Comparison of ENCODE assay signal across 27 cellular contexts in genomic region chr17:29273924-29274323, GRCh38. TPM values are rescaled to one million over a fixed set of nuclear protein-coding genes. Genes with fewer than 3 reads are reported as not detected.
A peak's percentile ranks its signal among the peaks of the same experiment; 100 is the strongest.
DNase-seq lines count a peak whose midpoint lies in the region; ATAC-seq and TF ChIP-seq lines count a peak whose summit lies in the region.
"Had no signal": no experiment of that assay in that cellular context is flagged by ENCODE, and none has a peak within 500 bp of the region (broad histone marks: within the 10 kb centered on the region; RNA-seq: fewer than 3 reads in every experiment).

No MANE protein-coding gene starts in this region.

- DNase-seq in Caco-2 (peak in 1 of 2 experiments; percentile 29), right lobe of liver (no peak), NCI-H1694 treated with DMSO at 0.1 percent for 48 hours (lab: John Stamatoyannopoulos, UW) (no peak)
- no peak for DNase-seq in activated naive CD8-positive, alpha-beta T cell treated with anti-CD3 and anti-CD28 coated beads for 36 hours
- DNase-seq in stimulated activated CD8-positive, alpha-beta memory T cell treated with anti-CD3 and anti-CD28 coated beads, Interleukin-4, amount 100 ng/mL, for 48 hours, result no peak
- DNase-seq: activated CD4-positive, alpha-beta memory T cell treated with anti-CD3 and anti-CD28 coated beads for 36 hours; activated naive CD4-positive, alpha-beta T cell treated with anti-CD3 and anti-CD28 coated beads for 36 hours; aorta; DMS 273 treated with DMSO at 0.1 percent for 48 hours; dorsolateral prefrontal cortex; glutamatergic neuron; HCEC 1CT; KBM-7; kidney; NCI-H1436 treated with DMSO at 0.1 percent for 48 hours; NCI-H2171; NCI-H524 treated with DMSO at 0.1 percent for 48 hours; occipital lobe; Peyer's patch; SIG-M5 had no signal

- H3K9me3 Mint-ChIP-seq in Caco-2 (ENCODE audit: unreplicated experiment), result peaks cover 10% of the 10 kb centered on the region
- no peaks in the 10 kb centered on the region for H3K9me3 Mint-ChIP-seq in activated naive CD8-positive, alpha-beta T cell treated with anti-CD3 and anti-CD28 coated beads for 36 hours
- H3K9me3 Mint-ChIP-seq: activated naive CD4-positive, alpha-beta T cell treated with anti-CD3 and anti-CD28 coated beads for 36 hours; stimulated activated memory B cell treated with anti-CD40 and anti-IgM and Interleukin-4, amounts not matched to agents 10 μg/mL and 1 μg/mL and 100 μg/mL, for 72 hours had no signal

- peaks cover 3% of the 10 kb centered on the region for H3K36me3 ChIP-seq in Caco-2 (ENCODE audit: control insufficient read depth, insufficient read depth, low read length)
- H3K36me3 ChIP-seq in right lobe of liver, result peaks cover 0 to 21% (median 2%) of the 10 kb centered on the region in 4 donors

- peaks cover 19% of the 10 kb centered on the region for H3K4me1 Mint-ChIP-seq in Caco-2 (ENCODE audit: low read depth, unreplicated experiment)
- H3K4me1 Mint-ChIP-seq in activated naive CD8-positive, alpha-beta T cell treated with anti-CD3 and anti-CD28 coated beads for 36 hours, result peaks cover 46% of the 10 kb centered on the region

- 0 out of 2 replicates have a peak overlapping the region, but pooled peaks have one; percentile 0 for H3K27ac ChIP-seq in 22Rv1
- no peak overlapping the region for H3K27ac ChIP-seq in right lobe of liver
- H3K27ac ChIP-seq: BLaER1 treated with 17β-estradiol and CSF1 and Interleukin-3, amounts not matched to agents 10 nM and 100 nM; Peyer's patch had no signal

- intact Hi-C loops in Caco-2 (cut with micrococcal nuclease; ENCODE audit: unreplicated experiment), result no loop called here
- intact Hi-C loops in right lobe of liver (cut with DNase I), result no loop called here

- H3K4me1 ChIP-seq in Caco-2 (peaks cover 33% of the 10 kb centered on the region), right lobe of liver (peaks cover 0 to 33% (median 8%) of the 10 kb centered on the region in 4 donors)

- H3K4me3 ChIP-seq in Caco-2 (ENCODE audit: low read depth, low read length) (no peak overlapping the region), right lobe of liver (no peak overlapping the region)
- H3K4me3 ChIP-seq: BLaER1 treated with 17β-estradiol and CSF1 and Interleukin-3, amounts not matched to agents 10 nM and 100 nM; dorsolateral prefrontal cortex; Peyer's patch had no signal

- CTCF ChIA-PET in Caco-2 (lab: Charles Lee), result interaction anchor here (0.7 to 1.3 kb wide), 3 partner anchors 83 to 150 kb away, joined by 3 read pairs; no protein-coding TSS in a partner anchor

- peaks cover 99% of the 10 kb centered on the region for H3K36me3 Mint-ChIP-seq in Caco-2 (ENCODE audit: insufficient read depth, unreplicated experiment)
- H3K36me3 Mint-ChIP-seq in activated naive CD8-positive, alpha-beta T cell treated with anti-CD3 and anti-CD28 coated beads for 36 hours, result peaks cover 71% of the 10 kb centered on the region

- POLR2A ChIA-PET in Caco-2 (lab: Charles Lee), result interaction anchor here (0.5 kb wide), 1 partner anchor 16 kb away, joined by 4 read pairs; no protein-coding TSS in a partner anchor

- H3K9me3 ChIP-seq in Caco-2, result no peaks in the 10 kb centered on the region
- peaks cover 0 to 3% (median 0%) of the 10 kb centered on the region in 4 donors for H3K9me3 ChIP-seq in right lobe of liver
- H3K9me3 ChIP-seq: Peyer's patch had no signal

- peak overlapping the region; percentile 13 for H3K27ac Mint-ChIP-seq in Caco-2 (ENCODE audit: unreplicated experiment)
- peak overlapping the region; percentile 17 for H3K27ac Mint-ChIP-seq in activated naive CD8-positive, alpha-beta T cell treated with anti-CD3 and anti-CD28 coated beads for 36 hours
- H3K27ac Mint-ChIP-seq: stimulated activated memory B cell treated with anti-CD40 and anti-IgM and Interleukin-4, amounts not matched to agents 10 μg/mL and 1 μg/mL and 100 μg/mL, for 72 hours had no signal

- H3K27me3 ChIP-seq in Caco-2 (replicated peaks; ENCODE audit: control insufficient read depth, insufficient read depth, low read length) (no peaks in the 10 kb centered on the region), right lobe of liver (no peaks in the 10 kb centered on the region)
- H3K27me3 ChIP-seq: BLaER1 treated with 17β-estradiol and CSF1 and Interleukin-3, amounts not matched to agents 10 nM and 100 nM; dorsolateral prefrontal cortex; Peyer's patch had no signal

- TF ChIP-seq CTCF in 22Rv1 (IDR thresholded peaks at IDR 0.05) (no peak), Caco-2 (IDR thresholded peaks at IDR 0.05; ENCODE audit: insufficient read depth in 1 of 2, low read depth in 1 of 2, low read length in 1 of 2, severe bottlenecking in 1 of 2, unreplicated experiment in 1 of 2) (no peak), right lobe of liver (IDR thresholded peaks at IDR 0.05) (no peak)

- 33% methylated on average over 1 of the region's 1 CpG for WGBS in right lobe of liver (ENCODE audit: insufficient coverage, low coverage, low lambda C conversion rate, missing lambda C conversion rate)

- peak; percentile 33 to 71 (median 37) for ATAC-seq in right lobe of liver
- no peak for ATAC-seq in HG02884 (IDR thresholded peaks at IDR 0.05; ENCODE audit: unreplicated experiment)
- no peak for ATAC-seq in HG03196 (IDR thresholded peaks at IDR 0.05; ENCODE audit: unreplicated experiment)
- ATAC-seq: stimulated activated memory B cell treated with anti-CD40 and anti-IgM and Interleukin-4, amounts not matched to agents 10 μg/mL and 1 μg/mL and 100 μg/mL, for 72 hours had no signal

- no peaks in the 10 kb centered on the region for H3K27me3 Mint-ChIP-seq in Caco-2 (ENCODE audit: insufficient read depth, unreplicated experiment)
- H3K27me3 Mint-ChIP-seq in activated naive CD8-positive, alpha-beta T cell treated with anti-CD3 and anti-CD28 coated beads for 36 hours, result no peaks in the 10 kb centered on the region
- H3K27me3 Mint-ChIP-seq: activated CD4-positive, alpha-beta memory T cell treated with anti-CD3 and anti-CD28 coated beads for 36 hours; stimulated activated memory B cell treated with anti-CD40 and anti-IgM and Interleukin-4, amounts not matched to agents 10 μg/mL and 1 μg/mL and 100 μg/mL, for 72 hours had no signal

- no TSS peak for BruUV-seq in Caco-2 (replicated peaks; lab: Mats Ljungman, UMichigan)

- no peak for TF ChIP-seq POLR2A in right lobe of liver (IDR thresholded peaks at IDR 0.05)

- no peak overlapping the region for H3K4me3 Mint-ChIP-seq in Caco-2 (ENCODE audit: unreplicated experiment)
- no peak overlapping the region for H3K4me3 Mint-ChIP-seq in activated naive CD8-positive, alpha-beta T cell treated with anti-CD3 and anti-CD28 coated beads for 36 hours
- H3K4me3 Mint-ChIP-seq: activated CD4-positive, alpha-beta memory T cell treated with anti-CD3 and anti-CD28 coated beads for 36 hours; activated naive CD4-positive, alpha-beta T cell treated with anti-CD3 and anti-CD28 coated beads for 36 hours; stimulated activated memory B cell treated with anti-CD40 and anti-IgM and Interleukin-4, amounts not matched to agents 10 μg/mL and 1 μg/mL and 100 μg/mL, for 72 hours had no signal

RNA-seq across cellular contexts. Expression of gene NUFIP2, which starts 20.0 kb away (rescaled TPM):
- total RNA-seq in Caco-2 (2022) (105 and 114 TPM in 2 replicates), right lobe of liver (10 to 100 TPM; 16.1 to 31.2 (median 22.5) TPM)
- 10 to 100 TPM; 65.6 to 67.2 TPM for total RNA-seq in activated naive CD8-positive, alpha-beta T cell treated with anti-CD3 and anti-CD28 coated beads for 36 hours

RNA-seq across cellular contexts. Expression of gene CRYBA1, which starts 27.3 kb away (rescaled TPM):
- total RNA-seq in Caco-2 (2022) (not detected in 2 replicates), right lobe of liver (not detected)
- not detected for total RNA-seq in activated naive CD8-positive, alpha-beta T cell treated with anti-CD3 and anti-CD28 coated beads for 36 hours
- total RNA-seq: activated CD4-positive, alpha-beta memory T cell treated with anti-CD3 and anti-CD28 coated beads for 36 hours; activated naive CD4-positive, alpha-beta T cell treated with anti-CD3 and anti-CD28 coated beads for 36 hours; aorta; dorsolateral prefrontal cortex; kidney; lung microvascular endothelial cell; occipital lobe; Peyer's patch; temporal lobe had no signal

Comparison
In these comparisons a context has a peak if more than half of its experiments do, and no peak if none do; other contexts are left out.
1. ATAC-seq: peak in right lobe of liver (4 of 4); none in HG02884 (single experiment) and HG03196 (single experiment).